18 cellular contexts compared by ENCODE assay signal in genomic region chr9:89952401-89952800, GRCh38.
DNase-seq lines count a peak whose midpoint lies in the region; ATAC-seq and TF ChIP-seq lines count a peak whose summit lies in the region.
"Had no signal": no experiment of that assay in that cellular context is flagged by ENCODE, and none has a peak within 500 bp of the region (broad histone marks: within the 10 kb centered on the region; RNA-seq: fewer than 3 reads in every experiment).

No MANE protein-coding gene starts in this region.

- ATAC-seq in GM18520 (IDR thresholded peaks at IDR 0.05; ENCODE audit: unreplicated experiment) (peak; percentile 45), HG02938 (IDR thresholded peaks at IDR 0.05; ENCODE audit: unreplicated experiment) (no peak), GM19397 (IDR thresholded peaks at IDR 0.05; ENCODE audit: unreplicated experiment) (no peak)
- ATAC-seq: left lung, right cardiac atrium had no signal

- DNase-seq in AG08396 (ENCODE audit: low spot score) (peak; percentile 18), M059J (ENCODE audit: low read depth) (peak; percentile 52), fibroblast of mammary gland (ENCODE audit: low read depth) (peak; percentile 88), SIG-M5 treated with dmso at 0.1 percent for 504 hours (lab: John Stamatoyannopoulos, UW; ENCODE audit: unreplicated experiment) (no peak)
- no peak for DNase-seq in stimulated activated CD8-positive, alpha-beta memory T cell treated with anti-CD3 and anti-CD28 coated beads, Interleukin-4, amount 100 ng/mL, for 48 hours
- DNase-seq: activated CD8-positive, alpha-beta memory T cell treated with anti-CD3 and anti-CD28 coated beads for 24 hours; activated naive CD8-positive, alpha-beta T cell treated with anti-CD3 and anti-CD28 coated beads, Interleukin-2, amount 10 ng/mL, durations not matched to agents 7 days and 5 days; EL; hippocampal formation; left lung; NCI-H1436 treated with DMSO at 0.1 percent for 48 hours; NCI-H526 treated with DMSO at 0.1 percent for 48 hours; right cardiac atrium; stomach; T1000 had no signal

- no peak for TF ChIP-seq CTCF in fibroblast of mammary gland (conservative IDR thresholded peaks at IDR 0.05; ENCODE audit: control insufficient read depth, insufficient read depth, low read depth, low read length)

- H3K4me3 ChIP-seq in fibroblast of mammary gland (ENCODE audit: control insufficient read depth, low read depth, low read length): no peak overlapping the region
- H3K4me3 ChIP-seq: left lung, stomach had no signal

Comparison
In these comparisons a context has a peak if more than half of its experiments do, and no peak if none do; other contexts are left out.
1. DNase-seq: peak in AG08396 (single experiment), M059J (single experiment) and fibroblast of mammary gland (single experiment); none in stimulated activated CD8-positive, alpha-beta memory T cell treated with anti-CD3 and anti-CD28 coated beads, Interleukin-4, amount 100 ng/mL, for 48 hours (single experiment) and SIG-M5 treated with dmso at 0.1 percent for 504 hours (single experiment).